ENCODE assay signal across 11 cellular contexts in genomic region chr9:89309166-89309565, GRCh38. TPM values are rescaled to one million over a fixed set of nuclear protein-coding genes. Genes with fewer than 3 reads are reported as not detected.
DNase-seq lines count a peak whose midpoint lies in the region; ATAC-seq and TF ChIP-seq lines count a peak whose summit lies in the region.
"Had no signal": no experiment of that assay in that cellular context is flagged by ENCODE, and none has a peak within 500 bp of the region (broad histone marks: within the 10 kb centered on the region; RNA-seq: fewer than 3 reads in every experiment).

No MANE protein-coding gene starts in this region.

- H2BK12ac ChIP-seq in H9 (ENCODE audit: insufficient read length, low read depth, low read length), result no peak overlapping the region

- H3K27me3 ChIP-seq in A673 (replicated peaks; ENCODE audit: insufficient read depth, low read depth, low read length, poor library complexity) (no peaks in the 10 kb centered on the region), H9 (ENCODE audit: insufficient read depth, low read length) (no peaks in the 10 kb centered on the region), colonic mucosa (no peaks in the 10 kb centered on the region)

- CTCF ChIA-PET in A673 (lab: Charles Lee), result no interaction called here

- H3K27ac ChIP-seq in A673 (ENCODE audit: low read depth, low read length, poor library complexity, severe bottlenecking) (peak overlapping the region; percentile 99), H9 (ENCODE audit: insufficient read length, low read depth, low read length) (no peak overlapping the region), colonic mucosa (no peak overlapping the region)

- H3K9ac ChIP-seq in H9 (ENCODE audit: extremely low read depth, insufficient read length, low read length) (no peak overlapping the region), colonic mucosa (ENCODE audit: low read depth in 2 of 2, low read length in 2 of 2) (no peak overlapping the region)

- no peak for ATAC-seq in activated naive CD8-positive, alpha-beta T cell treated with anti-CD3 and anti-CD28 coated beads, Interleukin-2, amount 50 U/mL, for 24 hours
- ATAC-seq in naive B cell (ENCODE audit: low read depth in 2 of 2), result no peak
- no peak for ATAC-seq in HG03342 (IDR thresholded peaks at IDR 0.05; ENCODE audit: unreplicated experiment)

- H3K27ac Mint-ChIP-seq in H9 (peak overlapping the region; percentile 97 to 100 (median 97); a peak in 5 of 7 replicates), naive B cell (peak overlapping the region; percentile 36 to 100 (median 100))
- peak overlapping the region; percentile 100 for H3K27ac Mint-ChIP-seq in activated naive CD8-positive, alpha-beta T cell treated with anti-CD3 and anti-CD28 coated beads, Interleukin-2, amount 50 U/mL, for 24 hours

- DNase-seq in A673 (ENCODE audit: low spot score) (no peak), H9 (no peak), naive B cell (no peak), NCI-H748 treated with DMSO at 0.1 percent for 48 hours (lab: John Stamatoyannopoulos, UW) (no peak), colonic mucosa (no peak), NCI-H2171 treated with DMSO at 0.1 percent for 48 hours (lab: John Stamatoyannopoulos, UW) (no peak)
- no peak for DNase-seq in activated naive CD8-positive, alpha-beta T cell treated with anti-CD3 and anti-CD28 coated beads, Interleukin-2, amount 50 U/mL, for 24 hours
- DNase-seq: amniotic stem cell, DMS79 treated with DMSO at 0.1 percent for 48 hours, nucleus accumbens had no signal

- H4K20me1 ChIP-seq in H9 (ENCODE audit: control insufficient read depth, insufficient read depth, insufficient read length), result no peaks in the 10 kb centered on the region

- H3K4me2 ChIP-seq in H9 (ENCODE audit: insufficient read depth, insufficient read length, low read length), result no peak overlapping the region

- H3K4me1 Mint-ChIP-seq in H9 (peaks cover 20 to 21% of the 10 kb centered on the region in 2 experiments), naive B cell (peaks cover 27 to 46% (median 40%) of the 10 kb centered on the region in 3 donors)
- peaks cover 49% of the 10 kb centered on the region for H3K4me1 Mint-ChIP-seq in activated naive CD8-positive, alpha-beta T cell treated with anti-CD3 and anti-CD28 coated beads, Interleukin-2, amount 50 U/mL, for 24 hours

- no peak overlapping the region for H2AFZ ChIP-seq in H9 (ENCODE audit: low read length)

- H4K8ac ChIP-seq in H9 (replicated peaks; ENCODE audit: insufficient read length, low read depth, low read length), result no peak overlapping the region

- H3K9me3 Mint-ChIP-seq in H9 (peaks cover 0 to 2% of the 10 kb centered on the region in 2 experiments; a peak in 2 of 5 replicates), naive B cell (no peaks in the 10 kb centered on the region)
- H3K9me3 Mint-ChIP-seq in activated naive CD8-positive, alpha-beta T cell treated with anti-CD3 and anti-CD28 coated beads, Interleukin-2, amount 50 U/mL, for 24 hours, result no peaks in the 10 kb centered on the region

- no peak overlapping the region for H2BK15ac ChIP-seq in H9 (ENCODE audit: low read depth, low read length)

- H3K4ac ChIP-seq in H9 (ENCODE audit: low read depth, low read length), result no peak overlapping the region

- H3K14ac ChIP-seq in H9 (ENCODE audit: insufficient read depth, low read length), result no peak overlapping the region

- no peaks in the 10 kb centered on the region for H3K79me1 ChIP-seq in H9 (ENCODE audit: insufficient read depth, low read depth, low read length, poor library complexity, severe bottlenecking)

- H3K36me3 ChIP-seq in A673 (ENCODE audit: insufficient read depth, low read length, poor library complexity, severe bottlenecking), result peaks cover 15% of the 10 kb centered on the region
- H3K36me3 ChIP-seq in colonic mucosa, result no peaks in the 10 kb centered on the region

- no peak overlapping the region for H4K91ac ChIP-seq in H9 (ENCODE audit: insufficient read length, low read depth, low read length)

- no peak overlapping the region for H3K18ac ChIP-seq in H9 (ENCODE audit: insufficient read length, low read depth, low read length)

- no peak overlapping the region for H2BK120ac ChIP-seq in H9 (ENCODE audit: low read depth, low read length, poor library complexity, severe bottlenecking)

- no peak overlapping the region for H2BK5ac ChIP-seq in H9 (ENCODE audit: insufficient read length, low read length)

- no peak overlapping the region for H3K4me3 ChIP-seq in A673 (ENCODE audit: low read depth, low read length, poor library complexity, severe bottlenecking)
- H3K4me3 ChIP-seq in colonic mucosa, result no peak overlapping the region

- H3K23ac ChIP-seq in H9 (ENCODE audit: insufficient read length, low read depth, low read length), result no peak overlapping the region

- TF ChIP-seq CTCF in A673 (conservative IDR thresholded peaks at IDR 0.05; ENCODE audit: low read depth, low read length) (no peak), H9 (conservative IDR thresholded peaks at IDR 0.05) (no peak), colonic mucosa (IDR thresholded peaks at IDR 0.05) (no peak)

- H3K9me3 ChIP-seq in A673 (ENCODE audit: low read depth, low read length, poor library complexity, severe bottlenecking), result no peaks in the 10 kb centered on the region
- H3K9me3 ChIP-seq in H9 (ENCODE audit: control insufficient read depth, low read depth, low read length), result peaks cover 5% of the 10 kb centered on the region
- no peaks in the 10 kb centered on the region for H3K9me3 ChIP-seq in colonic mucosa

- H3K4me1 ChIP-seq in A673 (ENCODE audit: insufficient read depth, low read length, poor library complexity, severe bottlenecking) (peaks cover 5% of the 10 kb centered on the region), H9 (ENCODE audit: insufficient read depth, low read length) (no peaks in the 10 kb centered on the region), colonic mucosa (no peaks in the 10 kb centered on the region)

- peaks cover 28% of the 10 kb centered on the region; the same call in 1 of the 2 replicates for H3K79me2 ChIP-seq in H9 (ENCODE audit: insufficient read depth, low read length)

- POLR2A ChIA-PET in A673 (lab: Charles Lee; ENCODE audit: low non-redundant PET), result no interaction called here

- no peak overlapping the region for H3T11ph ChIP-seq in H9 (ENCODE audit: low read length)

- no CpG with 5 or more reads among the region's 6 CpGs for WGBS in H9 (ENCODE audit: extremely low coverage, insufficient read length, low lambda C conversion rate)

- intact Hi-C loops in A673 (cut with micrococcal nuclease; ENCODE audit: unreplicated experiment), result no loop called here
- intact Hi-C loops in colonic mucosa (cut with DNase I), result no loop called here

- no TSS peak for BruUV-seq in A673 (replicated peaks; lab: Mats Ljungman, UMichigan)

- H2BK20ac ChIP-seq in H9 (ENCODE audit: low read depth, low read length, poor library complexity, severe bottlenecking), result no peak overlapping the region

- H3K56ac ChIP-seq in H9 (ENCODE audit: insufficient read length, low read depth, low read length), result no peak overlapping the region

- no peak overlapping the region for H4K5ac ChIP-seq in H9 (ENCODE audit: insufficient read length, low read depth, low read length)

- H3K27me3 Mint-ChIP-seq in H9 (ENCODE audit: low read depth), result peaks cover 4% of the 10 kb centered on the region; the same call in 1 of the 2 replicates
- peaks cover 6% of the 10 kb centered on the region for H3K27me3 Mint-ChIP-seq in activated naive CD8-positive, alpha-beta T cell treated with anti-CD3 and anti-CD28 coated beads, Interleukin-2, amount 50 U/mL, for 24 hours
- H3K27me3 Mint-ChIP-seq in naive B cell, result no peaks in the 10 kb centered on the region

- no peak overlapping the region for H2AK5ac ChIP-seq in H9 (ENCODE audit: insufficient read length, low read length)

- no peaks in the 10 kb centered on the region for H3K23me2 ChIP-seq in H9 (ENCODE audit: insufficient read length, low read depth, low read length, poor library complexity, severe bottlenecking)

- H3K4me3 Mint-ChIP-seq in H9, result peak overlapping the region; percentile 90 to 96
- H3K4me3 Mint-ChIP-seq in activated naive CD8-positive, alpha-beta T cell treated with anti-CD3 and anti-CD28 coated beads, Interleukin-2, amount 50 U/mL, for 24 hours, result peak overlapping the region; percentile 90
- H3K4me3 Mint-ChIP-seq in naive B cell, result peak overlapping the region; percentile 56 to 97 (median 96)

- peaks cover 17 to 33% (median 19%) of the 10 kb centered on the region in 3 experiments for H3K36me3 Mint-ChIP-seq in H9 (ENCODE audit: insufficient read depth in 1 of 3, low read depth in 3 of 3)
- H3K36me3 Mint-ChIP-seq in activated naive CD8-positive, alpha-beta T cell treated with anti-CD3 and anti-CD28 coated beads, Interleukin-2, amount 50 U/mL, for 24 hours (ENCODE audit: low read depth), result peaks cover 43% of the 10 kb centered on the region
- no peaks in the 10 kb centered on the region for H3K36me3 Mint-ChIP-seq in naive B cell

RNA-seq across cellular contexts. Expression of gene CKS2, which starts 1.8 kb away (rescaled TPM):
- 301 and 344 TPM in 2 replicates for total RNA-seq in A673 (2021)
- 210 and 211 TPM in 2 replicates for total RNA-seq in H9 (2021)
- polyA plus RNA-seq in naive B cell (ENCODE audit: low read depth in 6 of 6), result 10 to 100 TPM; 22.9 to 46.9 (median 39.0) TPM
- total RNA-seq in colonic mucosa, result 100 to 1,000 TPM in 1 of 2 donors, 10 to 100 TPM in 1; 42.4 to 134 TPM

RNA-seq across cellular contexts. Expression of gene SECISBP2, which starts 9.1 kb away (rescaled TPM):
- total RNA-seq in A673 (2021), result 44.4 and 54.1 TPM in 2 replicates
- 58.2 and 62.7 TPM in 2 replicates for total RNA-seq in H9 (2021)
- 10 to 100 TPM; 15.4 to 39.3 (median 28.2) TPM for polyA plus RNA-seq in naive B cell (ENCODE audit: low read depth in 6 of 6)
- total RNA-seq in colonic mucosa, result 10 to 100 TPM; 37.6 to 42.2 TPM
